1 cellular context compared by ENCODE assay signal in genomic region chr2:71548589-71549485, GRCh38.
TF ChIP-seq lines count a peak whose summit lies in the region.

No MANE protein-coding gene starts in this region.

TF ChIP-seq in HepG2, 621 proteins besides CTCF, POLR2A, EP300 and RAD21 (continued from another document and continues in another):
- TF ChIP-seq, protein P1, sequence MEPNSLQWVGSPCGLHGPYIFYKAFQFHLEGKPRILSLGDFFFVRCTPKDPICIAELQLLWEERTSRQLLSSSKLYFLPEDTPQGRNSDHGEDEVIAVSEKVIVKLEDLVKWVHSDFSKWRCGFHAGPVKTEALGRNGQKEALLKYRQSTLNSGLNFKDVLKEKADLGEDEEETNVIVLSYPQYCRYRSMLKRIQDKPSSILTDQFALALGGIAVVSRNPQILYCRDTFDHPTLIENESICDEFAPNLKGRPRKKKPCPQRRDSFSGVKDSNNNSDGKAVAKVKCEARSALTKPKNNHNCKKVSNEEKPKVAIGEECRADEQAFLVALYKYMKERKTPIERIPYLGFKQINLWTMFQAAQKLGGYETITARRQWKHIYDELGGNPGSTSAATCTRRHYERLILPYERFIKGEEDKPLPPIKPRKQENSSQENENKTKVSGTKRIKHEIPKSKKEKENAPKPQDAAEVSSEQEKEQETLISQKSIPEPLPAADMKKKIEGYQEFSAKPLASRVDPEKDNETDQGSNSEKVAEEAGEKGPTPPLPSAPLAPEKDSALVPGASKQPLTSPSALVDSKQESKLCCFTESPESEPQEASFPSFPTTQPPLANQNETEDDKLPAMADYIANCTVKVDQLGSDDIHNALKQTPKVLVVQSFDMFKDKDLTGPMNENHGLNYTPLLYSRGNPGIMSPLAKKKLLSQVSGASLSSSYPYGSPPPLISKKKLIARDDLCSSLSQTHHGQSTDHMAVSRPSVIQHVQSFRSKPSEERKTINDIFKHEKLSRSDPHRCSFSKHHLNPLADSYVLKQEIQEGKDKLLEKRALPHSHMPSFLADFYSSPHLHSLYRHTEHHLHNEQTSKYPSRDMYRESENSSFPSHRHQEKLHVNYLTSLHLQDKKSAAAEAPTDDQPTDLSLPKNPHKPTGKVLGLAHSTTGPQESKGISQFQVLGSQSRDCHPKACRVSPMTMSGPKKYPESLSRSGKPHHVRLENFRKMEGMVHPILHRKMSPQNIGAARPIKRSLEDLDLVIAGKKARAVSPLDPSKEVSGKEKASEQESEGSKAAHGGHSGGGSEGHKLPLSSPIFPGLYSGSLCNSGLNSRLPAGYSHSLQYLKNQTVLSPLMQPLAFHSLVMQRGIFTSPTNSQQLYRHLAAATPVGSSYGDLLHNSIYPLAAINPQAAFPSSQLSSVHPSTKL (CRISPR knock-in tag; IDR thresholded peaks at IDR 0.05), result peak; percentile 17; the same call in 1 of the 2 replicates
- no peak for TF ChIP-seq CBX5 (CRISPR knock-in tag; IDR thresholded peaks at IDR 0.05; ENCODE audit: borderline replicate concordance)
- no peak for TF ChIP-seq CC2D1A (CRISPR knock-in tag; IDR thresholded peaks at IDR 0.05)
- TF ChIP-seq MAFF (IDR thresholded peaks at IDR 0.05; ENCODE audit: low read depth, low read length), result no peak
- TF ChIP-seq SPEN (CRISPR knock-in tag; IDR thresholded peaks at IDR 0.05; ENCODE audit: low read depth), result peak; percentile 47; the same call in 1 of the 2 replicates
- no peak for TF ChIP-seq NONO (IDR thresholded peaks at IDR 0.05)
- TF ChIP-seq NONO (CRISPR knock-in tag; conservative IDR thresholded peaks at IDR 0.05), result peak; percentile 28; the same call in 1 of the 2 replicates
- TF ChIP-seq, protein P2, sequence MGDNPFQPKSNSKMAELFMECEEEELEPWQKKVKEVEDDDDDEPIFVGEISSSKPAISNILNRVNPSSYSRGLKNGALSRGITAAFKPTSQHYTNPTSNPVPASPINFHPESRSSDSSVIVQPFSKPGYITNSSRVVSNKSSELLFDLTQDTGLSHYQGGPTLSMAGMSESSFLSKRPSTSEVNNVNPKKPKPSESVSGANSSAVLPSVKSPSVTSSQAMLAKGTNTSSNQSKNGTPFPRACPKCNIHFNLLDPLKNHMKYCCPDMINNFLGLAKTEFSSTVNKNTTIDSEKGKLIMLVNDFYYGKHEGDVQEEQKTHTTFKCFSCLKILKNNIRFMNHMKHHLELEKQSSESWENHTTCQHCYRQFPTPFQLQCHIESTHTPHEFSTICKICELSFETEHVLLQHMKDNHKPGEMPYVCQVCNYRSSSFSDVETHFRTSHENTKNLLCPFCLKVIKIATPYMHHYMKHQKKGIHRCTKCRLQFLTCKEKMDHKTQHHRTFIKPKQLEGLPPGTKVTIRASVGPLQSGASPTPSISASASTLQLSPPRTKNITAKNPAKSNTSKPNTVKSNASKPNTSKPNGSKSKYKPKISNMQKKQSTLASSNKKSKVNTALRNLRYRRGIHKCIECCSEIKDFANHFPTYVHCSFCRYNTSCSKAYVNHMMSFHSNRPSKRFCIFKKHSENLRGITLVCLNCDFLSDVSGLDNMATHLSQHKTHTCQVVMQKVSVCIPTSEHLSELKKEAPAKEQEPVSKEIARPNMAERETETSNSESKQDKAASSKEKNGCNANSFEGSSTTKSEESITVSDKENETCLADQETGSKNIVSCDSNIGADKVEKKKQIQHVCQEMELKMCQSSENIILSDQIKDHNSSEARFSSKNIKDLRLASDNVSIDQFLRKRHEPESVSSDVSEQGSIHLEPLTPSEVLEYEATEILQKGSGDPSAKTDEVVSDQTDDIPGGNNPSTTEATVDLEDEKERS (CRISPR knock-in tag; IDR thresholded peaks at IDR 0.05), result peak; percentile 94
- TF ChIP-seq, protein P3, sequence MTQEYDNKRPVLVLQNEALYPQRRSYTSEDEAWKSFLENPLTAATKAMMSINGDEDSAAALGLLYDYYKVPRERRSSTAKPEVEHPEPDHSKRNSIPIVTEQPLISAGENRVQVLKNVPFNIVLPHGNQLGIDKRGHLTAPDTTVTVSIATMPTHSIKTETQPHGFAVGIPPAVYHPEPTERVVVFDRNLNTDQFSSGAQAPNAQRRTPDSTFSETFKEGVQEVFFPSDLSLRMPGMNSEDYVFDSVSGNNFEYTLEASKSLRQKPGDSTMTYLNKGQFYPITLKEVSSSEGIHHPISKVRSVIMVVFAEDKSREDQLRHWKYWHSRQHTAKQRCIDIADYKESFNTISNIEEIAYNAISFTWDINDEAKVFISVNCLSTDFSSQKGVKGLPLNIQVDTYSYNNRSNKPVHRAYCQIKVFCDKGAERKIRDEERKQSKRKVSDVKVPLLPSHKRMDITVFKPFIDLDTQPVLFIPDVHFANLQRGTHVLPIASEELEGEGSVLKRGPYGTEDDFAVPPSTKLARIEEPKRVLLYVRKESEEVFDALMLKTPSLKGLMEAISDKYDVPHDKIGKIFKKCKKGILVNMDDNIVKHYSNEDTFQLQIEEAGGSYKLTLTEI (CRISPR knock-in tag; conservative IDR thresholded peaks at IDR 0.05), result no peak
- TF ChIP-seq ZNF629 (CRISPR knock-in tag; conservative IDR thresholded peaks at IDR 0.05), result 0 out of 2 replicates have a peak, but pooled peaks have one; percentile 13
- TF ChIP-seq RELA (CRISPR knock-in tag; IDR thresholded peaks at IDR 0.05), result 0 out of 2 replicates have a peak, but pooled peaks have one; percentile 67
- 0 out of 2 replicates have a peak, but pooled peaks have one; percentile 13 for TF ChIP-seq TBX2 (CRISPR knock-in tag; IDR thresholded peaks at IDR 0.05; ENCODE audit: borderline replicate concordance)
- 0 out of 2 replicates have a peak, but pooled peaks have one; percentile 31 for TF ChIP-seq UBTF (CRISPR knock-in tag; IDR thresholded peaks at IDR 0.05)
- 0 out of 2 replicates have a peak, but pooled peaks have one; percentile 33 for TF ChIP-seq BHLHE40 (IDR thresholded peaks at IDR 0.05; ENCODE audit: low read length)
- no peak for TF ChIP-seq CENPX (CRISPR knock-in tag; IDR thresholded peaks at IDR 0.05)
- no peak for TF ChIP-seq ZNF503 (CRISPR knock-in tag; IDR thresholded peaks at IDR 0.05)
- 0 out of 2 replicates have a peak, but pooled peaks have one; percentile 25 for TF ChIP-seq ZNF138 (CRISPR knock-in tag; IDR thresholded peaks at IDR 0.05; ENCODE audit: low read depth)
- no peak for TF ChIP-seq FOXK2 (IDR thresholded peaks at IDR 0.05)
- TF ChIP-seq ZBTB20 (CRISPR knock-in tag; IDR thresholded peaks at IDR 0.05; ENCODE audit: borderline replicate concordance, low read depth), result peak; percentile 38; the same call in 1 of the 2 replicates
- TF ChIP-seq HES4 (CRISPR knock-in tag; IDR thresholded peaks at IDR 0.05; ENCODE audit: borderline replicate concordance), result no peak
- 0 out of 2 replicates have a peak, but pooled peaks have one; percentile 21 for TF ChIP-seq RARA (CRISPR knock-in tag; IDR thresholded peaks at IDR 0.05)
- TF ChIP-seq, protein P4, sequence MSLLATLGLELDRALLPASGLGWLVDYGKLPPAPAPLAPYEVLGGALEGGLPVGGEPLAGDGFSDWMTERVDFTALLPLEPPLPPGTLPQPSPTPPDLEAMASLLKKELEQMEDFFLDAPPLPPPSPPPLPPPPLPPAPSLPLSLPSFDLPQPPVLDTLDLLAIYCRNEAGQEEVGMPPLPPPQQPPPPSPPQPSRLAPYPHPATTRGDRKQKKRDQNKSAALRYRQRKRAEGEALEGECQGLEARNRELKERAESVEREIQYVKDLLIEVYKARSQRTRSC (CRISPR knock-in tag; IDR thresholded peaks at IDR 0.05; ENCODE audit: low read depth), result no peak
- TF ChIP-seq BORCS8-MEF2B (CRISPR knock-in tag; IDR thresholded peaks at IDR 0.05), result no peak
- TF ChIP-seq RXRB (CRISPR knock-in tag; IDR thresholded peaks at IDR 0.05; ENCODE audit: borderline replicate concordance), result 0 out of 2 replicates have a peak, but pooled peaks have one; percentile 14
- TF ChIP-seq RFXANK (CRISPR knock-in tag; IDR thresholded peaks at IDR 0.05), result no peak
- no peak for TF ChIP-seq SIN3B (IDR thresholded peaks at IDR 0.05; ENCODE audit: low read length)
- TF ChIP-seq ZNF598 (CRISPR knock-in tag; IDR thresholded peaks at IDR 0.05; ENCODE audit: borderline replicate concordance), result peak; percentile 66; the same call in 1 of the 2 replicates
- peak; percentile 49; the same call in 1 of the 2 replicates for TF ChIP-seq MTA1 (CRISPR knock-in tag; IDR thresholded peaks at IDR 0.05; ENCODE audit: borderline replicate concordance)
- no peak for TF ChIP-seq SRSF1 (optimal IDR thresholded peaks at IDR 0.05; ENCODE audit: low read depth, low read length)
- peak; percentile 50; the same call in 1 of the 2 replicates for TF ChIP-seq MAX (IDR thresholded peaks at IDR 0.05)
- TF ChIP-seq, protein P5, sequence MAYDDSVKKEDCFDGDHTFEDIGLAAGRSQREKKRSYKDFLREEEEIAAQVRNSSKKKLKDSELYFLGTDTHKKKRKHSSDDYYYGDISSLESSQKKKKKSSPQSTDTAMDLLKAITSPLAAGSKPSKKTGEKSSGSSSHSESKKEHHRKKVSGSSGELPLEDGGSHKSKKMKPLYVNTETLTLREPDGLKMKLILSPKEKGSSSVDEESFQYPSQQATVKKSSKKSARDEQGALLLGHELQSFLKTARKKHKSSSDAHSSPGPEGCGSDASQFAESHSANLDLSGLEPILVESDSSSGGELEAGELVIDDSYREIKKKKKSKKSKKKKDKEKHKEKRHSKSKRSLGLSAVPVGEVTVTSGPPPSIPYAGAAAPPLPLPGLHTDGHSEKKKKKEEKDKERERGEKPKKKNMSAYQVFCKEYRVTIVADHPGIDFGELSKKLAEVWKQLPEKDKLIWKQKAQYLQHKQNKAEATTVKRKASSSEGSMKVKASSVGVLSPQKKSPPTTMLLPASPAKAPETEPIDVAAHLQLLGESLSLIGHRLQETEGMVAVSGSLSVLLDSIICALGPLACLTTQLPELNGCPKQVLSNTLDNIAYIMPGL (CRISPR knock-in tag; IDR thresholded peaks at IDR 0.05; ENCODE audit: borderline replicate concordance in 1 of 2, low read depth in 1 of 2), result peak; percentile 57 to 64; a peak in 1 of 4 replicates
- TF ChIP-seq POGZ (CRISPR knock-in tag; IDR thresholded peaks at IDR 0.05), result 0 out of 2 replicates have a peak, but pooled peaks have one; percentile 27
- TF ChIP-seq CREB1 (IDR thresholded peaks at IDR 0.05), result no peak
- no peak for TF ChIP-seq CREB1 (CRISPR knock-in tag; IDR thresholded peaks at IDR 0.05)
- TF ChIP-seq, protein P6, sequence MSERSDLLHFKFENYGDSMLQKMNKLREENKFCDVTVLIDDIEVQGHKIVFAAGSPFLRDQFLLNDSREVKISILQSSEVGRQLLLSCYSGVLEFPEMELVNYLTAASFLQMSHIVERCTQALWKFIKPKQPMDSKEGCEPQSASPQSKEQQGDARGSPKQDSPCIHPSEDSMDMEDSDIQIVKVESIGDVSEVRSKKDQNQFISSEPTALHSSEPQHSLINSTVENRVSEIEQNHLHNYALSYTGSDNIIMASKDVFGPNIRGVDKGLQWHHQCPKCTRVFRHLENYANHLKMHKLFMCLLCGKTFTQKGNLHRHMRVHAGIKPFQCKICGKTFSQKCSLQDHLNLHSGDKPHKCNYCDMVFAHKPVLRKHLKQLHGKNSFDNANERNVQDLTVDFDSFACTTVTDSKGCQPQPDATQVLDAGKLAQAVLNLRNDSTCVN (CRISPR knock-in tag; IDR thresholded peaks at IDR 0.05; ENCODE audit: borderline replicate concordance), result peak; percentile 41; the same call in 1 of the 2 replicates
- TF ChIP-seq ZNF160 (CRISPR knock-in tag; IDR thresholded peaks at IDR 0.05), result no peak
- TF ChIP-seq SP140L (CRISPR knock-in tag; IDR thresholded peaks at IDR 0.05; ENCODE audit: borderline replicate concordance), result no peak
- TF ChIP-seq MTERF4 (CRISPR knock-in tag; IDR thresholded peaks at IDR 0.05), result 0 out of 2 replicates have a peak, but pooled peaks have one; percentile 43
- no peak for TF ChIP-seq U2AF1 (optimal IDR thresholded peaks at IDR 0.05; ENCODE audit: low read depth, low read length)
- TF ChIP-seq TOPORS (CRISPR knock-in tag; IDR thresholded peaks at IDR 0.05), result peak; percentile 100
- TF ChIP-seq, protein P7, sequence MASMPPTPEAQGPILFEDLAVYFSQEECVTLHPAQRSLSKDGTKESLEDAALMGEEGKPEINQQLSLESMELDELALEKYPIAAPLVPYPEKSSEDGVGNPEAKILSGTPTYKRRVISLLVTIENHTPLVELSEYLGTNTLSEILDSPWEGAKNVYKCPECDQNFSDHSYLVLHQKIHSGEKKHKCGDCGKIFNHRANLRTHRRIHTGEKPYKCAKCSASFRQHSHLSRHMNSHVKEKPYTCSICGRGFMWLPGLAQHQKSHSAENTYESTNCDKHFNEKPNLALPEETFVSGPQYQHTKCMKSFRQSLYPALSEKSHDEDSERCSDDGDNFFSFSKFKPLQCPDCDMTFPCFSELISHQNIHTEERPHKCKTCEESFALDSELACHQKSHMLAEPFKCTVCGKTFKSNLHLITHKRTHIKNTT (CRISPR knock-in tag; IDR thresholded peaks at IDR 0.05), result no peak
